11 cellular contexts compared by ENCODE assay signal in genomic region chr2:18151237-18151636, GRCh38.
"Had no signal": no experiment of that assay in that cellular context is flagged by ENCODE, and none has a peak within 500 bp of the region (broad histone marks: within the 10 kb centered on the region; RNA-seq: fewer than 3 reads in every experiment).

No MANE protein-coding gene starts in this region.

- H3K4me3 ChIP-seq: GM23248, GM23338, HAP-1 had no signal

- H3K9me3 Mint-ChIP-seq: GM23338, H9, HFFc6 had no signal

- ATAC-seq: GM23338, HCT116 had no signal

- H2AFZ ChIP-seq: GM23248, GM23338 had no signal

- H3K4me2 ChIP-seq: GM23338 had no signal

- H3K36me3 ChIP-seq: HAP-1 had no signal

- FAIRE-seq: H1, H54 had no signal

- H3K4me3 Mint-ChIP-seq: GM23338, H9, HFFc6 had no signal

- H3K9ac ChIP-seq: GM23248 had no signal

- H3K9me3 ChIP-seq: HAP-1 had no signal

- H3K27ac ChIP-seq: GM23248 had no signal

- H3K4me1 Mint-ChIP-seq: GM23338, H9 had no signal

- H3K27ac Mint-ChIP-seq: GM23338, H9, HFFc6 had no signal

- H3K4me1 ChIP-seq: HAP-1 had no signal

- DNase-seq: GM23248, GOT3, H7, H9, HCEC 1CT, HFFc6 had no signal
